ENCODE assay signal across 8 cellular contexts in the genomic region with DNA sequence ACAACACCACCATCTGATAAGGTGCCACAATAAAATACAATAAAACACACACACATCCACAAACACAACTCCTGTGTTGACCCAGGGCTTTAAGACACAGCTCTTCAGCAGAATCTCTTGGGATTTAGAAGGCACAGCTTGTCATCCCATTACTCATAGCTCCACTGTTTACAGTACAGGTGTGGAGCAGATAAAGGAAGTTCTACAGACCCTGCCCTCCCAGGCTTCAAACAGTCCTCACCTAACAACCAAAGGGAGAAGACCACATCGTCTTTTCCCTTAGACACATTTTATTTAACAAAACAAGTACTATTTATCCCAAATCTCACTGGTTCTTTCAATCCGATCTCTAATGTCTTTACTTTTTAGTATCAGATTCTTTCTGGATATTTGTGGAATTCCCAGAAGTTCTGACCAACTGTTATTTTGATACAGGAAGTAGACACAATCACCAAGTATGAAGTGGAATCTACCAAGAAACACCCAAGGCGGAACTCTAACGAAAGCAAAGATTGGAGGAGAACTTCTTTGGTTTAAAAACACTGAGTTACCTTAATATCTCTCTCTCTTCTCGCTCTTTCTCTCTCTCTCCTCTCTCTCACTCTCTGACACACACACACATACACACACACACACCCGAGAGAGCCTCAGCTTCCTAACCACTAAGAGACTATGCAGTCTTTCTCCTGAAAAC. TPM values are rescaled to one million over a fixed set of nuclear protein-coding genes. Genes with fewer than 3 reads are reported as not detected.
DNase-seq lines count a peak whose midpoint lies in the region; ATAC-seq, FAIRE-seq and TF ChIP-seq lines count a peak whose summit lies in the region.

No MANE protein-coding gene starts in this region.

- H3K9me2 ChIP-seq in MM.1S (replicated peaks; ENCODE audit: insufficient read depth, low read length): no peaks in the 10 kb centered on the region

- DNase-seq in NCI-H1436 treated with DMSO at 0.1 percent for 48 hours (lab: John Stamatoyannopoulos, UW): peak; percentile 23
- DNase-seq in NCI-H1436 (lab: John Stamatoyannopoulos, UW): no peak
- peak; percentile 33 for DNase-seq in MM.1S
- DNase-seq in bronchial epithelial cell (ENCODE audit: low read depth): peak; percentile 92
- peak in 4 of 10 donors; percentile 32 to 59 (median 50) for DNase-seq in naive thymus-derived CD8-positive, alpha-beta T cell
- DNase-seq in SHP77 (lab: John Stamatoyannopoulos, UW): no peak
- DNase-seq in NCI-H2081 (lab: John Stamatoyannopoulos, UW): no peak

- peaks cover 53% of the 10 kb centered on the region for H3F3A ChIP-seq in MM.1S (ENCODE audit: insufficient read depth, low read length)

- TF ChIP-seq POLR2A in GM18505 (IDR thresholded peaks at IDR 0.05; ENCODE audit: borderline replicate concordance, extremely low read depth, insufficient read depth, insufficient read length): no peak

- peak; percentile 31 to 43 for ATAC-seq in naive thymus-derived CD8-positive, alpha-beta T cell
- no peak for ATAC-seq in GM18505 (IDR thresholded peaks at IDR 0.05; ENCODE audit: unreplicated experiment)

- no peak for TF ChIP-seq CTCF in MM.1S (IDR thresholded peaks at IDR 0.05; ENCODE audit: low read length)
- TF ChIP-seq CTCF in bronchial epithelial cell (IDR thresholded peaks at IDR 0.05; ENCODE audit: insufficient read depth, low read length, severe bottlenecking): no peak

- peaks cover 60 to 94% (median 91%) of the 10 kb centered on the region in 4 donors for H3K4me1 Mint-ChIP-seq in naive thymus-derived CD8-positive, alpha-beta T cell

- POLR2A ChIA-PET in naive thymus-derived CD8-positive, alpha-beta T cell (lab: Charles Lee): interaction anchor here (1.0 to 4.7 kb wide), 17 partner anchors 10 to 83 kb away, joined by 3 to 28 read pairs (median 5); no protein-coding TSS in a partner anchor

- H3K9me3 ChIP-seq in MM.1S (replicated peaks; ENCODE audit: insufficient read depth, low read length): no peaks in the 10 kb centered on the region

- H3K27me3 ChIP-seq in MM.1S (replicated peaks; ENCODE audit: insufficient read depth, low read length) (no peaks in the 10 kb centered on the region), bronchial epithelial cell (ENCODE audit: control insufficient read depth, insufficient read depth, low read length) (no peaks in the 10 kb centered on the region)

- peak overlapping the region; percentile 87 to 97 (median 93) for H3K4me3 Mint-ChIP-seq in naive thymus-derived CD8-positive, alpha-beta T cell

- peak overlapping the region; percentile 86 for H3K27ac ChIP-seq in MM.1S (ENCODE audit: low read length)

- no peak for FAIRE-seq in bronchial epithelial cell (lab: Jason Lieb, UNC)

- H3K9me3 Mint-ChIP-seq in naive thymus-derived CD8-positive, alpha-beta T cell: no peaks in the 10 kb centered on the region

- H3K4me2 ChIP-seq in MM.1S (ENCODE audit: low read depth, low read length): peak overlapping the region; percentile 96

- H3K36me3 ChIP-seq in MM.1S (replicated peaks; ENCODE audit: insufficient read depth, low read length) (no peaks in the 10 kb centered on the region), bronchial epithelial cell (ENCODE audit: control insufficient read depth, insufficient read depth, low read length) (peaks cover 2% of the 10 kb centered on the region)

- peak overlapping the region; percentile 86 for H3K4me3 ChIP-seq in MM.1S (ENCODE audit: low read length)
- H3K4me3 ChIP-seq in bronchial epithelial cell (ENCODE audit: low read depth, low read length): peak overlapping the region; percentile 57

- no peak overlapping the region for H2AFZ ChIP-seq in MM.1S (ENCODE audit: low read length)

- no peaks in the 10 kb centered on the region for H3K27me3 Mint-ChIP-seq in naive thymus-derived CD8-positive, alpha-beta T cell

- H3K4me1 ChIP-seq in MM.1S (ENCODE audit: low read length): peaks cover 62% of the 10 kb centered on the region

- peak overlapping the region; percentile 91 for H3K9ac ChIP-seq in MM.1S (ENCODE audit: low read length)

- peaks cover 100% of the 10 kb centered on the region for H3K79me2 ChIP-seq in MM.1S (ENCODE audit: low read length)

- peaks cover 0 to 34% (median 4%) of the 10 kb centered on the region in 3 donors for H3K36me3 Mint-ChIP-seq in naive thymus-derived CD8-positive, alpha-beta T cell

- no peaks in the 10 kb centered on the region for H4K20me1 ChIP-seq in MM.1S (ENCODE audit: insufficient read depth, low read length)

- H3K27ac Mint-ChIP-seq in naive thymus-derived CD8-positive, alpha-beta T cell: peak overlapping the region; percentile 86 to 96 (median 94)

RNA-seq across cellular contexts. Expression of a gene that starts 46.1 kb away (rescaled TPM):
- 35.5 and 44.8 TPM in 2 replicates for total RNA-seq in bronchial epithelial cell
- total RNA-seq in naive thymus-derived CD8-positive, alpha-beta T cell: 100 to 1,000 TPM; 415 to 423 TPM
- 100 to 1,000 TPM; 220 to 320 (median 243) TPM for polyA plus RNA-seq in naive thymus-derived CD8-positive, alpha-beta T cell

Comparison
In these comparisons a context has a peak if more than half of its experiments do, and no peak if none do; other contexts are left out.
1. DNase-seq: peak in NCI-H1436 treated with DMSO at 0.1 percent for 48 hours (single experiment), MM.1S (single experiment) and bronchial epithelial cell (single experiment); none in NCI-H1436 (single experiment), SHP77 (0 of 2) and NCI-H2081 (0 of 2).